Comparison of ENCODE assay signal across 9 cellular contexts in the genomic region with DNA sequence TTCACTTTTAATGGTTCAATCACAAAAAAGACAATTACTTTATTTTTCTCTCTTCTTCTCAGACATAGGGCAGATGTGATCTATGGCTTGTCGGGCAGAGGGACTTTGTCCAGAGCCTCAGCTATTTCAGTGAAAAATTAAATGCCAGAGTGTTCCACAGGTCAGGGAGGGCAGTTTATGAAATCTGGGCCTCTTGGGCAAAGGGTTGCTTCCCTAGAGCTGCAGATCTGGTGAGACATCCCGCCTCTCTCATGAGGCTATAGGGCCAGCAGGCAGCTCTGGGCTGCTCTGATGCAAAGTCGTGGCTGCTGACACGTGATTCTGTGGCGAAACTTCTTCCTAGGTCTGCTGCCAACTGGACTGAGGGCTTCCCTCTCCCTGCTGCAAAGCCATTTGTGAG. TPM values are rescaled to one million over a fixed set of nuclear protein-coding genes. Genes with fewer than 3 reads are reported as not detected.
DNase-seq lines count a peak whose midpoint lies in the region; ATAC-seq and TF ChIP-seq lines count a peak whose summit lies in the region.
"Had no signal": no experiment of that assay in that cellular context is flagged by ENCODE, and none has a peak within 500 bp of the region (broad histone marks: within the 10 kb centered on the region; RNA-seq: fewer than 3 reads in every experiment).

No MANE protein-coding gene starts in this region.

- H3K27ac ChIP-seq in right lobe of liver, result peak overlapping the region in 2 of 3 donors; percentile 87 to 97
- H3K27ac ChIP-seq in aorta (ENCODE audit: low read depth in 1 of 2, low read length in 2 of 2), result no peak overlapping the region

- peak; percentile 71 for DNase-seq in SIG-M5 treated with dmso at 0.1 percent for 504 hours (lab: John Stamatoyannopoulos, UW; ENCODE audit: unreplicated experiment)
- no peak for DNase-seq in SIG-M5 (lab: John Stamatoyannopoulos, UW)
- DNase-seq in cardiac fibroblast (ENCODE audit: low read depth in 2 of 2), result peak; percentile 82 to 91
- DNase-seq in right lobe of liver, result peak; percentile 82 to 94 (median 93)
- peak; percentile 80 to 88 for DNase-seq in aorta
- no peak for DNase-seq in NCI-H1694 treated with DMSO at 0.1 percent for 48 hours (lab: John Stamatoyannopoulos, UW)
- no peak for DNase-seq in NCI-H2227 (lab: John Stamatoyannopoulos, UW; ENCODE audit: unreplicated experiment)
- DNase-seq in islet precursor cell, result no peak
- DNase-seq: NCI-H1092 had no signal

- TF ChIP-seq POLR2A in right lobe of liver (IDR thresholded peaks at IDR 0.05), result peak; percentile 20

- H3K4me3 ChIP-seq in cardiac fibroblast (replicated peaks in 1 of 2; ENCODE audit: low read depth in 2 of 2, low read length in 2 of 2) (no peak overlapping the region), right lobe of liver (no peak overlapping the region), aorta (ENCODE audit: low read length in 2 of 2) (no peak overlapping the region)

- H3K27me3 ChIP-seq in right lobe of liver (no peaks in the 10 kb centered on the region), aorta (ENCODE audit: control insufficient read depth in 1 of 2, insufficient read depth in 2 of 2, low read length in 1 of 2) (no peaks in the 10 kb centered on the region)

- peak; percentile 48 to 77 (median 66) for ATAC-seq in right lobe of liver
- peak; percentile 80 for ATAC-seq in aorta (ENCODE audit: low FRiP score)

- H3K9me3 ChIP-seq in right lobe of liver, result no peaks in the 10 kb centered on the region
- H3K9me3 ChIP-seq in aorta (ENCODE audit: control insufficient read depth, low read length), result no peaks in the 10 kb centered on the region

- H3K36me3 ChIP-seq in right lobe of liver, result no peaks in the 10 kb centered on the region
- no peaks in the 10 kb centered on the region for H3K36me3 ChIP-seq in aorta (ENCODE audit: control insufficient read depth in 1 of 2, insufficient read depth in 2 of 2, low read length in 1 of 2)

- WGBS in right lobe of liver (ENCODE audit: insufficient coverage, low coverage, low lambda C conversion rate, missing lambda C conversion rate), result 32% methylated on average over 1 of the region's 5 CpGs
- 83 to 91% methylated on average over 5 of the region's 5 CpGs for WGBS in aorta, 2 donors

- intact Hi-C loops in right lobe of liver (cut with DNase I) (no loop called here), aorta (cut with DNase I) (loop anchor here in 1 of 2 donors (10.0 kb wide), 1 partner anchor 221 kb away; a partner anchor contains a TSS)

- peaks cover 0 to 77% (median 33%) of the 10 kb centered on the region in 4 donors for H3K4me1 ChIP-seq in right lobe of liver
- H3K4me1 ChIP-seq in aorta (ENCODE audit: control insufficient read depth in 1 of 2, insufficient read depth in 2 of 2, low read length in 2 of 2), result no peaks in the 10 kb centered on the region

- TF ChIP-seq CTCF in cardiac fibroblast (IDR thresholded peaks at IDR 0.05; ENCODE audit: low read depth, low read length), result no peak
- no peak for TF ChIP-seq CTCF in right lobe of liver (IDR thresholded peaks at IDR 0.05)

RNA-seq across cellular contexts. Expression of a gene that starts 6.0 kb away (rescaled TPM):
- total RNA-seq in right lobe of liver (10 to 100 TPM; 18.4 to 91.8 (median 47.8) TPM), aorta (10 to 100 TPM; 15.8 to 18.3 TPM)
- polyA plus RNA-seq in aorta, result 1 to 10 TPM; 3.9 to 6.1 TPM

Comparison
In these comparisons a context has a peak if more than half of its experiments do, and no peak if none do; other contexts are left out.
1. DNase-seq: peak in SIG-M5 treated with dmso at 0.1 percent for 504 hours (single experiment), cardiac fibroblast (2 of 2), right lobe of liver (3 of 3) and aorta (2 of 2); none in SIG-M5 (single experiment), NCI-H1694 treated with DMSO at 0.1 percent for 48 hours (single experiment), NCI-H2227 (single experiment) and islet precursor cell (single experiment).
2. H3K27ac ChIP-seq: peak in right lobe of liver (2 of 3); none in aorta (0 of 2).